Comparison of ENCODE assay signal across 9 cellular contexts in genomic region chr1:54312874-54313316, GRCh38.
DNase-seq lines count a peak whose midpoint lies in the region; TF ChIP-seq lines count a peak whose summit lies in the region.
"Had no signal": no experiment of that assay in that cellular context is flagged by ENCODE, and none has a peak within 500 bp of the region (broad histone marks: within the 10 kb centered on the region; RNA-seq: fewer than 3 reads in every experiment).

No MANE protein-coding gene starts in this region.

- H3K9me3 Mint-ChIP-seq in progenitor cell of endocrine pancreas (ENCODE audit: low read depth) = no peaks in the 10 kb centered on the region
- H3K9me3 Mint-ChIP-seq: dendritic cell treated with granulocyte-macrophage colony-stimulating factor and Interleukin-4, amounts not matched to agents 40 ng/mL and 50 ng/mL, for 4 days had no signal

- no peak for TF ChIP-seq CTCF in progenitor cell of endocrine pancreas (IDR thresholded peaks at IDR 0.05; ENCODE audit: unreplicated experiment)

- no peak overlapping the region for H3K4me3 ChIP-seq in NT2/D1 (ENCODE audit: insufficient read length, low read depth)

- no peaks in the 10 kb centered on the region for H3K27me3 Mint-ChIP-seq in progenitor cell of endocrine pancreas
- H3K27me3 Mint-ChIP-seq: dendritic cell treated with granulocyte-macrophage colony-stimulating factor and Interleukin-4, amounts not matched to agents 40 ng/mL and 50 ng/mL, for 4 days had no signal

- peak overlapping the region; percentile 26 for H3K4me3 Mint-ChIP-seq in progenitor cell of endocrine pancreas (ENCODE audit: low read depth)
- H3K4me3 Mint-ChIP-seq: dendritic cell treated with granulocyte-macrophage colony-stimulating factor and Interleukin-4, amounts not matched to agents 40 ng/mL and 50 ng/mL, for 4 days had no signal

- peaks cover 50% of the 10 kb centered on the region for H3K4me1 Mint-ChIP-seq in progenitor cell of endocrine pancreas (ENCODE audit: low read depth)

- H3K27me3 ChIP-seq in NT2/D1 (ENCODE audit: insufficient read depth, insufficient read length) = no peaks in the 10 kb centered on the region

- peaks cover 41% of the 10 kb centered on the region for H3K4me1 ChIP-seq in NT2/D1 (ENCODE audit: insufficient read depth, insufficient read length)

- H3K9me3 ChIP-seq in NT2/D1 (ENCODE audit: insufficient read depth, low read length) = no peaks in the 10 kb centered on the region

- peaks cover 11% of the 10 kb centered on the region for H3K36me3 ChIP-seq in NT2/D1 (ENCODE audit: insufficient read depth, insufficient read length, low read length)

- peaks cover 2% of the 10 kb centered on the region for H3K36me3 Mint-ChIP-seq in progenitor cell of endocrine pancreas (ENCODE audit: insufficient read depth)

- DNase-seq in H4 (ENCODE audit: low spot score) (peak; percentile 92), NT2/D1 (ENCODE audit: low read depth, low spot score) (peak; percentile 64), fibroblast of peridontal ligament (ENCODE audit: extremely low read depth) (peak; percentile 37), progenitor cell of endocrine pancreas (ENCODE audit: low spot score, unreplicated experiment) (no peak), SIG-M5 (lab: John Stamatoyannopoulos, UW) (no peak), OCI-M2 (lab: John Stamatoyannopoulos, UW; ENCODE audit: unreplicated experiment) (no peak), NCI-H1930 (lab: John Stamatoyannopoulos, UW) (no peak)
- DNase-seq in activated CD8-positive, alpha-beta memory T cell treated with anti-CD3 and anti-CD28 coated beads, Interleukin-2, amount 50 U/mL, for 48 hours = no peak

- H3K9ac ChIP-seq in NT2/D1 (ENCODE audit: insufficient read length, low read depth) = peak overlapping the region; percentile 33

- peak overlapping the region; percentile 67 for H3K27ac Mint-ChIP-seq in progenitor cell of endocrine pancreas
- H3K27ac Mint-ChIP-seq: dendritic cell treated with granulocyte-macrophage colony-stimulating factor and Interleukin-4, amounts not matched to agents 40 ng/mL and 50 ng/mL, for 4 days had no signal

Comparison
In these comparisons a context has a peak if more than half of its experiments do, and no peak if none do; other contexts are left out.
1. DNase-seq: peak in H4 (single experiment), NT2/D1 (single experiment) and fibroblast of peridontal ligament (single experiment); none in progenitor cell of endocrine pancreas (single experiment), SIG-M5 (single experiment), OCI-M2 (single experiment), NCI-H1930 (0 of 2) and activated CD8-positive, alpha-beta memory T cell treated with anti-CD3 and anti-CD28 coated beads, Interleukin-2, amount 50 U/mL, for 48 hours (single experiment).